30 cellular contexts compared by ENCODE assay signal in the genomic region with DNA sequence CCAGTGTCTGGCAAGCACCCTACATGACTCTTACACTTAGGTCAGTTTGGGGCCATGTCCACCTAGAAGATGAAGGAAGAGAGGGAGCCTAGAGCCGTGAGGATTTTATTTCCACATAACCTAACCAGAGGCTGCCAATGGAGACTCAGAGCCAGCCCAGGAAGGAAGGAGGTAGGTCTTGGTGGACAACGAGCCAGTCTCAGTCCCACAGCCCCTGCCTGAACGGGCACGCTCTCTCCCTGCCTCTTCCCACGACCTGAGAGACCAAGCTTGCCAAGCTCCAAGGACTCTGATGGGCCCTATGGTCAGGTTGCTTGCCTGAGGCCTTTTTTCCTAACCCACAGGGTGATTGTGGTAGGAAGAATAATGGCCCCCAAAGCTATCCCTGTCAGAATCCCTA.
"Had no signal": no experiment of that assay in that cellular context is flagged by ENCODE, and none has a peak within 500 bp of the region (broad histone marks: within the 10 kb centered on the region; RNA-seq: fewer than 3 reads in every experiment).

No MANE protein-coding gene starts in this region.

- H3K9me3 Mint-ChIP-seq: natural killer cell treated with Interleukin-12 subunit alpha and Interleukin-12 subunit beta and Interleukin-15 and Interleukin-18, amount 100 ng/mL, for 72 hours; nephron progenitor cell; neural crest cell; stimulated activated effector memory CD8-positive, alpha-beta T cell treated with anti-CD3 and anti-CD28 coated beads, Interleukin-12 subunit alpha, Interleukin-12 subunit beta, amount 100 ng/mL, for 72 hours; stimulated activated naive CD8-positive, alpha-beta T cell treated with anti-CD3 and anti-CD28 coated beads, Interleukin-15, amount 100 ng/mL, for 72 hours; type B pancreatic cell had no signal

- H3K9me3 ChIP-seq: neutrophil, pancreas, psoas muscle, right lobe of liver, testis, tibial artery, transverse colon, upper lobe of right lung, uterus had no signal

- H3K36me3 Mint-ChIP-seq: naive B cell; natural killer cell treated with Interleukin-12 subunit alpha and Interleukin-12 subunit beta and Interleukin-15 and Interleukin-18, amount 100 ng/mL, for 72 hours; stimulated activated effector memory CD8-positive, alpha-beta T cell treated with anti-CD3 and anti-CD28 coated beads, Interleukin-12 subunit alpha, Interleukin-12 subunit beta, amount 100 ng/mL, for 72 hours; type B pancreatic cell had no signal

- ATAC-seq: naive thymus-derived CD8-positive, alpha-beta T cell; natural killer cell treated with Interleukin-12 subunit alpha and Interleukin-12 subunit beta and Interleukin-15 and Interleukin-18, amount 100 ng/mL, for 72 hours; psoas muscle; right cardiac atrium; right lobe of liver; stimulated activated effector memory CD8-positive, alpha-beta T cell treated with anti-CD3 and anti-CD28 coated beads, Interleukin-12 subunit alpha, Interleukin-12 subunit beta, amount 100 ng/mL, for 72 hours; stimulated activated naive CD8-positive, alpha-beta T cell treated with anti-CD3 and anti-CD28 coated beads, Interleukin-15, amount 100 ng/mL, for 72 hours; stimulated activated naive CD8-positive, alpha-beta T cell treated with anti-CD3 and anti-CD28 coated beads, Interleukin-15, Interleukin-2, amounts not matched to agents 100 U/mL and 50 U/mL, for 24 hours; upper lobe of right lung had no signal

- H3K4me2 ChIP-seq: smooth muscle cell had no signal

- H3K27ac ChIP-seq: neutrophil, pancreas, psoas muscle, right lobe of liver, skin epidermis, suprapubic skin, testis, tibial artery, transverse colon, upper lobe of right lung, uterus had no signal

- H3K4me3 Mint-ChIP-seq: naive B cell; naive thymus-derived CD8-positive, alpha-beta T cell; natural killer cell treated with Interleukin-12 subunit alpha and Interleukin-12 subunit beta and Interleukin-15 and Interleukin-18, amount 100 ng/mL, for 72 hours; nephron progenitor cell; neural crest cell; stimulated activated effector memory CD8-positive, alpha-beta T cell treated with anti-CD3 and anti-CD28 coated beads, Interleukin-12 subunit alpha, Interleukin-12 subunit beta, amount 100 ng/mL, for 72 hours; stimulated activated naive CD8-positive, alpha-beta T cell treated with anti-CD3 and anti-CD28 coated beads, Interleukin-15, amount 100 ng/mL, for 72 hours; type B pancreatic cell had no signal

- H3K36me3 ChIP-seq: neutrophil, pancreas, right lobe of liver, suprapubic skin, tibial artery, transverse colon, upper lobe of right lung, uterus had no signal

- H3K4me1 ChIP-seq: pancreas, psoas muscle, right lobe of liver, testis, tibial artery, transverse colon, upper lobe of right lung, uterus had no signal

- H3K27me3 ChIP-seq: right lobe of liver, testis, transverse colon, uterus had no signal

- H3K27ac Mint-ChIP-seq: naive B cell; natural killer cell treated with Interleukin-12 subunit alpha and Interleukin-12 subunit beta and Interleukin-15 and Interleukin-18, amount 100 ng/mL, for 72 hours; nephron progenitor cell; progenitor cell of endocrine pancreas; stimulated activated effector memory CD8-positive, alpha-beta T cell treated with anti-CD3 and anti-CD28 coated beads, Interleukin-12 subunit alpha, Interleukin-12 subunit beta, amount 100 ng/mL, for 72 hours; stimulated activated naive CD8-positive, alpha-beta T cell treated with anti-CD3 and anti-CD28 coated beads, Interleukin-15, amount 100 ng/mL, for 72 hours; type B pancreatic cell had no signal

- H3K4me1 Mint-ChIP-seq: naive B cell; nephron progenitor cell; neural crest cell; stimulated activated effector memory CD8-positive, alpha-beta T cell treated with anti-CD3 and anti-CD28 coated beads, Interleukin-12 subunit alpha, Interleukin-12 subunit beta, amount 100 ng/mL, for 72 hours; stimulated activated naive CD8-positive, alpha-beta T cell treated with anti-CD3 and anti-CD28 coated beads, Interleukin-15, amount 100 ng/mL, for 72 hours had no signal

- H3K4me3 ChIP-seq: pancreas, psoas muscle, right lobe of liver, skin epidermis, smooth muscle cell, suprapubic skin, testis, tibial artery, transverse colon, upper lobe of right lung, uterus had no signal

- DNase-seq: naive B cell; naive thymus-derived CD8-positive, alpha-beta T cell; nephron progenitor cell; nucleus accumbens; psoas muscle; right cardiac atrium; right lobe of liver; stimulated activated CD4-positive, alpha-beta T cell treated with anti-CD3 and anti-CD28 coated beads, Interleukin-15, amount 100 ng/mL, for 24 hours; stimulated activated CD4-positive, alpha-beta T cell treated with anti-CD3 and anti-CD28 coated beads, Interleukin-2, amount 100 ng/mL, for 24 hours; stimulated activated CD4-positive, alpha-beta T cell treated with anti-CD3 and anti-CD28 coated beads, Interleukin-2, amount 100 ng/mL, for 48 hours; stimulated activated CD4-positive, alpha-beta T cell treated with anti-CD3 and anti-CD28 coated beads, Interleukin-4, amount 100 ng/mL, for 24 hours; stimulated activated naive CD4-positive, alpha-beta T cell; stimulated activated naive CD8-positive, alpha-beta T cell treated with anti-CD3 and anti-CD28 coated beads, Interleukin-15, amount 100 ng/mL, for 72 hours; stimulated activated naive CD8-positive, alpha-beta T cell treated with anti-CD3 and anti-CD28 coated beads, Interleukin-15, Interleukin-2, amounts not matched to agents 100 U/mL and 50 U/mL, for 24 hours; substantia nigra; testis; tibial artery; transverse colon; upper lobe of right lung; uterus had no signal
